In the genomic region with DNA sequence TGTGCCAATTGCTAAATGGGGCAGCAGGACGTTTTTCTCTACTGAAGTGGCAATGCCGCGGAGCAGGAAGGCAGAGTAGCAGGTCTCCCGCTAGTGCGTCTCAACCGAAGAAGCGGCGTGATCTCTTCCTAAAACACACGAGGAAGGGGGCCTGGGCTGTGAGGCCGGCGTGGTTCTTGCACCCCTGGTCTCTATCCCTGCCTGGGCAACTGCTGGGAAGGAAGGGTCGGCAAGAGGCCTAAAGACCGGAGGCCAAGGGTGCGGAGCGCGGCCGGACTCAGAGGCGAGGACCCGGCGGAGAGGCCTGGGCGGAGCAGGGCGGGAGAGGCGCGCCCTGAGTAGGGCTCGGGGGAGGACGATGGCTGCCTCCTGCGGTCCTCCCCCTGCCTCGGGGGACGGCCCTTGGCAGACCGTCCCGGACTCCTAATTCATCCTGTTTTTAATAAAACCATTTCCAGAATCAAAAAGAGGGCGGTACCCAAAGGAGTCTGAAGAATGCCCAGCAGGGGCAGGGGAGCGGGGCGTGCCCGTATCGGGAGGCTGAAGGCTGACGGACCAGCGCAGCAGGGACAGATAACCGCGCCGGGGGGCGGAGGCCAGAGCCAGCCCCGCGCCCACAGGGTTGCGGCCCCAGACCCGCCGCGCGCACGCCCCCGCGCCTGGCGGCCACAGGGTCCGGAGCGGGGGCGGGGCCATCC, we compare ENCODE assay signal across 1 cellular context.
TF ChIP-seq lines count a peak whose summit lies in the region.

No MANE protein-coding gene starts in this region.

TF ChIP-seq in HepG2, 621 proteins besides CTCF, POLR2A, EP300 and RAD21 (continued from another document and continues in another):
- TF ChIP-seq, protein P1, sequence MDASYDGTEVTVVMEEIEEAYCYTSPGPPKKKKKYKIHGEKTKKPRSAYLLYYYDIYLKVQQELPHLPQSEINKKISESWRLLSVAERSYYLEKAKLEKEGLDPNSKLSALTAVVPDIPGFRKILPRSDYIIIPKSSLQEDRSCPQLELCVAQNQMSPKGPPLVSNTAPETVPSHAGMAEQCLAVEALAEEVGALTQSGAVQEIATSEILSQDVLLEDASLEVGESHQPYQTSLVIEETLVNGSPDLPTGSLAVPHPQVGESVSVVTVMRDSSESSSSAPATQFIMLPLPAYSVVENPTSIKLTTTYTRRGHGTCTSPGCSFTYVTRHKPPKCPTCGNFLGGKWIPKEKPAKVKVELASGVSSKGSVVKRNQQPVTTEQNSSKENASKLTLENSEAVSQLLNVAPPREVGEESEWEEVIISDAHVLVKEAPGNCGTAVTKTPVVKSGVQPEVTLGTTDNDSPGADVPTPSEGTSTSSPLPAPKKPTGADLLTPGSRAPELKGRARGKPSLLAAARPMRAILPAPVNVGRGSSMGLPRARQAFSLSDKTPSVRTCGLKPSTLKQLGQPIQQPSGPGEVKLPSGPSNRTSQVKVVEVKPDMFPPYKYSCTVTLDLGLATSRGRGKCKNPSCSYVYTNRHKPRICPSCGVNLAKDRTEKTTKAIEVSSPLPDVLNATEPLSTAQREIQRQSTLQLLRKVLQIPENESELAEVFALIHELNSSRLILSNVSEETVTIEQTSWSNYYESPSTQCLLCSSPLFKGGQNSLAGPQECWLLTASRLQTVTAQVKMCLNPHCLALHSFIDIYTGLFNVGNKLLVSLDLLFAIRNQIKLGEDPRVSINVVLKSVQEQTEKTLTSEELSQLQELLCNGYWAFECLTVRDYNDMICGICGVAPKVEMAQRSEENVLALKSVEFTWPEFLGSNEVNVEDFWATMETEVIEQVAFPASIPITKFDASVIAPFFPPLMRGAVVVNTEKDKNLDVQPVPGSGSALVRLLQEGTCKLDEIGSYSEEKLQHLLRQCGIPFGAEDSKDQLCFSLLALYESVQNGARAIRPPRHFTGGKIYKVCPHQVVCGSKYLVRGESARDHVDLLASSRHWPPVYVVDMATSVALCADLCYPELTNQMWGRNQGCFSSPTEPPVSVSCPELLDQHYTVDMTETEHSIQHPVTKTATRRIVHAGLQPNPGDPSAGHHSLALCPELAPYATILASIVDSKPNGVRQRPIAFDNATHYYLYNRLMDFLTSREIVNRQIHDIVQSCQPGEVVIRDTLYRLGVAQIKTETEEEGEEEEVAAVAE (CRISPR knock-in tag; IDR thresholded peaks at IDR 0.05; ENCODE audit: borderline replicate concordance) = no peak
- TF ChIP-seq, protein P2, sequence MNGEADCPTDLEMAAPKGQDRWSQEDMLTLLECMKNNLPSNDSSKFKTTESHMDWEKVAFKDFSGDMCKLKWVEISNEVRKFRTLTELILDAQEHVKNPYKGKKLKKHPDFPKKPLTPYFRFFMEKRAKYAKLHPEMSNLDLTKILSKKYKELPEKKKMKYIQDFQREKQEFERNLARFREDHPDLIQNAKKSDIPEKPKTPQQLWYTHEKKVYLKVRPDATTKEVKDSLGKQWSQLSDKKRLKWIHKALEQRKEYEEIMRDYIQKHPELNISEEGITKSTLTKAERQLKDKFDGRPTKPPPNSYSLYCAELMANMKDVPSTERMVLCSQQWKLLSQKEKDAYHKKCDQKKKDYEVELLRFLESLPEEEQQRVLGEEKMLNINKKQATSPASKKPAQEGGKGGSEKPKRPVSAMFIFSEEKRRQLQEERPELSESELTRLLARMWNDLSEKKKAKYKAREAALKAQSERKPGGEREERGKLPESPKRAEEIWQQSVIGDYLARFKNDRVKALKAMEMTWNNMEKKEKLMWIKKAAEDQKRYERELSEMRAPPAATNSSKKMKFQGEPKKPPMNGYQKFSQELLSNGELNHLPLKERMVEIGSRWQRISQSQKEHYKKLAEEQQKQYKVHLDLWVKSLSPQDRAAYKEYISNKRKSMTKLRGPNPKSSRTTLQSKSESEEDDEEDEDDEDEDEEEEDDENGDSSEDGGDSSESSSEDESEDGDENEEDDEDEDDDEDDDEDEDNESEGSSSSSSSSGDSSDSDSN (CRISPR knock-in tag; IDR thresholded peaks at IDR 0.05) = peak; percentile 89
- TF ChIP-seq SMARCC2 (IDR thresholded peaks at IDR 0.05) (no peak), REXO4 (CRISPR knock-in tag; IDR thresholded peaks at IDR 0.05; ENCODE audit: borderline replicate concordance) (no peak), GZF1 (CRISPR knock-in tag; IDR thresholded peaks at IDR 0.05) (no peak), FLYWCH1 (CRISPR knock-in tag; IDR thresholded peaks at IDR 0.05) (0 out of 2 replicates have a peak, but pooled peaks have one; percentile 49), ZNF329 (CRISPR knock-in tag; IDR thresholded peaks at IDR 0.05; ENCODE audit: low read depth) (no peak), CCDC6 (CRISPR knock-in tag; IDR thresholded peaks at IDR 0.05) (peak; percentile 40; the same call in 1 of the 2 replicates), BORCS8-MEF2B (CRISPR knock-in tag; IDR thresholded peaks at IDR 0.05) (0 out of 2 replicates have a peak, but pooled peaks have one; percentile 54), ZNF556 (CRISPR knock-in tag; IDR thresholded peaks at IDR 0.05; ENCODE audit: borderline replicate concordance) (peak; percentile 35; the same call in 1 of the 2 replicates), POLR2AphosphoS5 (IDR thresholded peaks at IDR 0.05; ENCODE audit: low read depth, low read length) (no peak), ZNF367 (CRISPR knock-in tag; IDR thresholded peaks at IDR 0.05; ENCODE audit: borderline replicate concordance) (0 out of 2 replicates have a peak, but pooled peaks have one; percentile 22), RBAK (CRISPR knock-in tag; IDR thresholded peaks at IDR 0.05) (no peak), SRSF9 (IDR thresholded peaks at IDR 0.05; ENCODE audit: borderline replicate concordance, insufficient read depth, low read depth, low read length, poor library complexity, severe bottlenecking) (no peak), POLR2AphosphoS2 (IDR thresholded peaks at IDR 0.05; ENCODE audit: low read depth, low read length) (no peak), LCORL (IDR thresholded peaks at IDR 0.05) (no peak), LCORL (CRISPR knock-in tag; IDR thresholded peaks at IDR 0.05) (no peak), SP4 (CRISPR knock-in tag; IDR thresholded peaks at IDR 0.05) (no peak), NCOR1 (IDR thresholded peaks at IDR 0.05; ENCODE audit: borderline replicate concordance, low read length) (no peak), FOXC1 (CRISPR knock-in tag; IDR thresholded peaks at IDR 0.05; ENCODE audit: borderline replicate concordance) (no peak), ZNF335 (CRISPR knock-in tag; IDR thresholded peaks at IDR 0.05) (peak; percentile 34; the same call in 1 of the 2 replicates), SNAPC2 (CRISPR knock-in tag; IDR thresholded peaks at IDR 0.05) (no peak), TOPORS (CRISPR knock-in tag; IDR thresholded peaks at IDR 0.05) (no peak; the same call in 1 of the 2 replicates), ZNF101 (CRISPR knock-in tag; IDR thresholded peaks at IDR 0.05; ENCODE audit: borderline replicate concordance, low read depth) (no peak), KDM5B (CRISPR knock-in tag; IDR thresholded peaks at IDR 0.05; ENCODE audit: borderline replicate concordance) (peak; percentile 76), TBX3 (IDR thresholded peaks at IDR 0.05; ENCODE audit: borderline replicate concordance) (no peak), CBX5 (CRISPR knock-in tag; IDR thresholded peaks at IDR 0.05; ENCODE audit: borderline replicate concordance) (no peak; the same call in 1 of the 2 replicates), ZNF660 (CRISPR knock-in tag; IDR thresholded peaks at IDR 0.05; ENCODE audit: borderline replicate concordance, low read depth) (0 out of 2 replicates have a peak, but pooled peaks have one; percentile 22), NFRKB (IDR thresholded peaks at IDR 0.05) (no peak), HDAC2 (CRISPR knock-in tag; IDR thresholded peaks at IDR 0.05) (peak; percentile 30; the same call in 1 of the 2 replicates)
- TF ChIP-seq, protein P3, sequence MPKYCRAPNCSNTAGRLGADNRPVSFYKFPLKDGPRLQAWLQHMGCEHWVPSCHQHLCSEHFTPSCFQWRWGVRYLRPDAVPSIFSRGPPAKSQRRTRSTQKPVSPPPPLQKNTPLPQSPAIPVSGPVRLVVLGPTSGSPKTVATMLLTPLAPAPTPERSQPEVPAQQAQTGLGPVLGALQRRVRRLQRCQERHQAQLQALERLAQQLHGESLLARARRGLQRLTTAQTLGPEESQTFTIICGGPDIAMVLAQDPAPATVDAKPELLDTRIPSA (CRISPR knock-in tag; IDR thresholded peaks at IDR 0.05; ENCODE audit: borderline replicate concordance) = 0 out of 2 replicates have a peak, but pooled peaks have one; percentile 62
- TF ChIP-seq, protein P4, sequence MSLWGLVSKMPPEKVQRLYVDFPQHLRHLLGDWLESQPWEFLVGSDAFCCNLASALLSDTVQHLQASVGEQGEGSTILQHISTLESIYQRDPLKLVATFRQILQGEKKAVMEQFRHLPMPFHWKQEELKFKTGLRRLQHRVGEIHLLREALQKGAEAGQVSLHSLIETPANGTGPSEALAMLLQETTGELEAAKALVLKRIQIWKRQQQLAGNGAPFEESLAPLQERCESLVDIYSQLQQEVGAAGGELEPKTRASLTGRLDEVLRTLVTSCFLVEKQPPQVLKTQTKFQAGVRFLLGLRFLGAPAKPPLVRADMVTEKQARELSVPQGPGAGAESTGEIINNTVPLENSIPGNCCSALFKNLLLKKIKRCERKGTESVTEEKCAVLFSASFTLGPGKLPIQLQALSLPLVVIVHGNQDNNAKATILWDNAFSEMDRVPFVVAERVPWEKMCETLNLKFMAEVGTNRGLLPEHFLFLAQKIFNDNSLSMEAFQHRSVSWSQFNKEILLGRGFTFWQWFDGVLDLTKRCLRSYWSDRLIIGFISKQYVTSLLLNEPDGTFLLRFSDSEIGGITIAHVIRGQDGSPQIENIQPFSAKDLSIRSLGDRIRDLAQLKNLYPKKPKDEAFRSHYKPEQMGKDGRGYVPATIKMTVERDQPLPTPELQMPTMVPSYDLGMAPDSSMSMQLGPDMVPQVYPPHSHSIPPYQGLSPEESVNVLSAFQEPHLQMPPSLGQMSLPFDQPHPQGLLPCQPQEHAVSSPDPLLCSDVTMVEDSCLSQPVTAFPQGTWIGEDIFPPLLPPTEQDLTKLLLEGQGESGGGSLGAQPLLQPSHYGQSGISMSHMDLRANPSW (CRISPR knock-in tag; IDR thresholded peaks at IDR 0.05; ENCODE audit: borderline replicate concordance) = no peak
- TF ChIP-seq, protein P5, sequence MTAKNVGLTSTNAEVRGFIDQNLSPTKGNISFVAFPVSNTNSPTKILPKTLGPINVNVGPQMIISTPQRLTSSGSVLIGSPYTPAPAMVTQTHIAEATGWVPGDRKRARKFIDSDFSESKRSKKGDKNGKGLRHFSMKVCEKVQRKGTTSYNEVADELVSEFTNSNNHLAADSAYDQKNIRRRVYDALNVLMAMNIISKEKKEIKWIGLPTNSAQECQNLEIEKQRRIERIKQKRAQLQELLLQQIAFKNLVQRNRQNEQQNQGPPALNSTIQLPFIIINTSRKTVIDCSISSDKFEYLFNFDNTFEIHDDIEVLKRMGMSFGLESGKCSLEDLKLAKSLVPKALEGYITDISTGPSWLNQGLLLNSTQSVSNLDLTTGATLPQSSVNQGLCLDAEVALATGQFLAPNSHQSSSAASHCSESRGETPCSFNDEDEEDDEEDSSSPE (CRISPR knock-in tag; IDR thresholded peaks at IDR 0.05) = peak; percentile 56; the same call in 1 of the 2 replicates
- TF ChIP-seq, protein P6, sequence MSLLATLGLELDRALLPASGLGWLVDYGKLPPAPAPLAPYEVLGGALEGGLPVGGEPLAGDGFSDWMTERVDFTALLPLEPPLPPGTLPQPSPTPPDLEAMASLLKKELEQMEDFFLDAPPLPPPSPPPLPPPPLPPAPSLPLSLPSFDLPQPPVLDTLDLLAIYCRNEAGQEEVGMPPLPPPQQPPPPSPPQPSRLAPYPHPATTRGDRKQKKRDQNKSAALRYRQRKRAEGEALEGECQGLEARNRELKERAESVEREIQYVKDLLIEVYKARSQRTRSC (CRISPR knock-in tag; IDR thresholded peaks at IDR 0.05; ENCODE audit: low read depth) = no peak
- TF ChIP-seq, protein P7, sequence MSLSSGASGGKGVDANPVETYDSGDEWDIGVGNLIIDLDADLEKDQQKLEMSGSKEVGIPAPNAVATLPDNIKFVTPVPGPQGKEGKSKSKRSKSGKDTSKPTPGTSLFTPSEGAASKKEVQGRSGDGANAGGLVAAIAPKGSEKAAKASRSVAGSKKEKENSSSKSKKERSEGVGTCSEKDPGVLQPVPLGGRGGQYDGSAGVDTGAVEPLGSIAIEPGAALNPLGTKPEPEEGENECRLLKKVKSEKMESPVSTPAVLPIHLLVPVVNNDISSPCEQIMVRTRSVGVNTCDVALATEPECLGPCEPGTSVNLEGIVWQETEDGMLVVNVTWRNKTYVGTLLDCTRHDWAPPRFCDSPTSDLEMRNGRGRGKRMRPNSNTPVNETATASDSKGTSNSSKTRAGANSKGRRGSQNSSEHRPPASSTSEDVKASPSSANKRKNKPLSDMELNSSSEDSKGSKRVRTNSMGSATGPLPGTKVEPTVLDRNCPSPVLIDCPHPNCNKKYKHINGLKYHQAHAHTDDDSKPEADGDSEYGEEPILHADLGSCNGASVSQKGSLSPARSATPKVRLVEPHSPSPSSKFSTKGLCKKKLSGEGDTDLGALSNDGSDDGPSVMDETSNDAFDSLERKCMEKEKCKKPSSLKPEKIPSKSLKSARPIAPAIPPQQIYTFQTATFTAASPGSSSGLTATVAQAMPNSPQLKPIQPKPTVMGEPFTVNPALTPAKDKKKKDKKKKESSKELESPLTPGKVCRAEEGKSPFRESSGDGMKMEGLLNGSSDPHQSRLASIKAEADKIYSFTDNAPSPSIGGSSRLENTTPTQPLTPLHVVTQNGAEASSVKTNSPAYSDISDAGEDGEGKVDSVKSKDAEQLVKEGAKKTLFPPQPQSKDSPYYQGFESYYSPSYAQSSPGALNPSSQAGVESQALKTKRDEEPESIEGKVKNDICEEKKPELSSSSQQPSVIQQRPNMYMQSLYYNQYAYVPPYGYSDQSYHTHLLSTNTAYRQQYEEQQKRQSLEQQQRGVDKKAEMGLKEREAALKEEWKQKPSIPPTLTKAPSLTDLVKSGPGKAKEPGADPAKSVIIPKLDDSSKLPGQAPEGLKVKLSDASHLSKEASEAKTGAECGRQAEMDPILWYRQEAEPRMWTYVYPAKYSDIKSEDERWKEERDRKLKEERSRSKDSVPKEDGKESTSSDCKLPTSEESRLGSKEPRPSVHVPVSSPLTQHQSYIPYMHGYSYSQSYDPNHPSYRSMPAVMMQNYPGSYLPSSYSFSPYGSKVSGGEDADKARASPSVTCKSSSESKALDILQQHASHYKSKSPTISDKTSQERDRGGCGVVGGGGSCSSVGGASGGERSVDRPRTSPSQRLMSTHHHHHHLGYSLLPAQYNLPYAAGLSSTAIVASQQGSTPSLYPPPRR (CRISPR knock-in tag; IDR thresholded peaks at IDR 0.05; ENCODE audit: borderline replicate concordance) = no peak
- TF ChIP-seq, protein P8, sequence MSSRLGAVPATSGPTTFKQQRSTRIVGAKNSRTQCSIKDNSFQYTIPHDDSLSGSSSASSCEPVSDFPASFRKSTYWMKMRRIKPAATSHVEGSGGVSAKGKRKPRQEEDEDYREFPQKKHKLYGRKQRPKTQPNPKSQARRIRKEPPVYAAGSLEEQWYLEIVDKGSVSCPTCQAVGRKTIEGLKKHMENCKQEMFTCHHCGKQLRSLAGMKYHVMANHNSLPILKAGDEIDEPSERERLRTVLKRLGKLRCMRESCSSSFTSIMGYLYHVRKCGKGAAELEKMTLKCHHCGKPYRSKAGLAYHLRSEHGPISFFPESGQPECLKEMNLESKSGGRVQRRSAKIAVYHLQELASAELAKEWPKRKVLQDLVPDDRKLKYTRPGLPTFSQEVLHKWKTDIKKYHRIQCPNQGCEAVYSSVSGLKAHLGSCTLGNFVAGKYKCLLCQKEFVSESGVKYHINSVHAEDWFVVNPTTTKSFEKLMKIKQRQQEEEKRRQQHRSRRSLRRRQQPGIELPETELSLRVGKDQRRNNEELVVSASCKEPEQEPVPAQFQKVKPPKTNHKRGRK (CRISPR knock-in tag; IDR thresholded peaks at IDR 0.05) = no peak; the same call in 1 of the 2 replicates
